In genomic region chr20:45258669-45259068, GRCh38 we compare ENCODE assay signal across 22 cellular contexts. TPM values are rescaled to one million over a fixed set of nuclear protein-coding genes. Genes with fewer than 3 reads are reported as not detected.
DNase-seq lines count a peak whose midpoint lies in the region; ATAC-seq, FAIRE-seq and TF ChIP-seq lines count a peak whose summit lies in the region.
"Had no signal": no experiment of that assay in that cellular context is flagged by ENCODE, and none has a peak within 500 bp of the region (broad histone marks: within the 10 kb centered on the region; RNA-seq: fewer than 3 reads in every experiment).

No MANE protein-coding gene starts in this region.

- no peak overlapping the region for H2BK20ac ChIP-seq in H1 (ENCODE audit: low read length)

- no peak for TF ChIP-seq CTCF in GM23338 (conservative IDR thresholded peaks at IDR 0.05; ENCODE audit: low read depth in 2 of 2)
- TF ChIP-seq CTCF in H1 (IDR thresholded peaks at IDR 0.05; ENCODE audit: control extremely low read depth in 1 of 3, insufficient read depth in 1 of 3, low read depth in 1 of 3, low read length in 3 of 3), result no peak

- H2AFZ ChIP-seq in GM23338 (peak overlapping the region; percentile 83), H1 (ENCODE audit: low read length) (peak overlapping the region; percentile 80; the same call in 1 of the 2 replicates)

- H3K9me3 Mint-ChIP-seq in GM23338, result no peaks in the 10 kb centered on the region
- H3K9me3 Mint-ChIP-seq: CD4-positive, alpha-beta memory T cell; HFFc6 had no signal

- H4K20me1 ChIP-seq in GM23338 (replicated peaks; ENCODE audit: insufficient read depth) (no peaks in the 10 kb centered on the region), H1 (replicated peaks in 1 of 2; ENCODE audit: control insufficient read depth in 1 of 2, insufficient read depth in 2 of 2, low read length in 2 of 2) (no peaks in the 10 kb centered on the region)

- no peak overlapping the region for H3K4me3 Mint-ChIP-seq in GM23338
- H3K4me3 Mint-ChIP-seq: CD4-positive, alpha-beta memory T cell; HFFc6 had no signal

- no peak overlapping the region for H3K4me3 ChIP-seq in GM23338
- no peak overlapping the region for H3K4me3 ChIP-seq in NT2/D1 (ENCODE audit: insufficient read length, low read depth)
- H3K4me3 ChIP-seq in H1 (ENCODE audit: extremely low read depth in 1 of 4, insufficient read depth in 2 of 4, low read depth in 3 of 4, low read length in 4 of 4), result no peak overlapping the region; a peak in 1 of 8 replicates
- H3K4me3 ChIP-seq: HAP-1 had no signal

- no peak overlapping the region for H2AK5ac ChIP-seq in H1 (ENCODE audit: low read depth, low read length)

- no peak for TF ChIP-seq EP300 in H1 (IDR thresholded peaks at IDR 0.05; ENCODE audit: borderline replicate concordance in 1 of 2, low read depth in 2 of 2, low read length in 2 of 2)

- TF ChIP-seq RAD21 in H1 (IDR thresholded peaks at IDR 0.05 in 1 of 2, conservative IDR thresholded peaks at IDR 0.05 in 1 of 2; ENCODE audit: low read depth in 2 of 2, low read length in 2 of 2), result no peak

- no peak overlapping the region for H3K27ac ChIP-seq in GM23338 (ENCODE audit: low read depth)
- H3K27ac ChIP-seq in H1 (ENCODE audit: low read depth, low read length), result no peak overlapping the region
- H3K27ac ChIP-seq in caudate nucleus (ENCODE audit: low read depth, low read length), result no peak overlapping the region

- FAIRE-seq in H1 (lab: Jason Lieb, UNC), result no peak
- FAIRE-seq: G401.6, GM12892 had no signal

- WGBS in H1 (ENCODE audit: extremely low coverage in 1 of 2, insufficient coverage in 1 of 2, insufficient read length in 1 of 2, insufficient replicate concordance in 2 of 2, low coverage in 1 of 2, low lambda C conversion rate in 2 of 2, missing lambda C conversion rate in 1 of 2), 2 experiments, result 78% methylated on average over 2 of the region's 2 CpGs; no CpG with 5 or more reads in 1 of the 2 experiments

- H3K27me3 ChIP-seq in GM23338 (ENCODE audit: insufficient read depth) (no peaks in the 10 kb centered on the region), NT2/D1 (ENCODE audit: insufficient read depth, insufficient read length) (no peaks in the 10 kb centered on the region), H1 (replicated peaks in 1 of 4; ENCODE audit: control insufficient read depth in 3 of 4, extremely low read depth in 1 of 4, insufficient read depth in 3 of 4, low read length in 3 of 4) (no peaks in the 10 kb centered on the region; a peak in 1 of 7 replicates)

- H3K4ac ChIP-seq in H1 (replicated peaks; ENCODE audit: insufficient read length, low read depth, low read length), result no peak overlapping the region

- no peak overlapping the region for H3K56ac ChIP-seq in H1 (replicated peaks; ENCODE audit: insufficient read length, low read depth, low read length)

- no peak overlapping the region for H2BK120ac ChIP-seq in H1 (replicated peaks; ENCODE audit: low read depth, low read length)

- peaks cover 9% of the 10 kb centered on the region for H3K4me1 Mint-ChIP-seq in GM23338

- H3K36me3 ChIP-seq in GM23338 (ENCODE audit: insufficient read depth), result no peaks in the 10 kb centered on the region
- no peaks in the 10 kb centered on the region for H3K36me3 ChIP-seq in NT2/D1 (ENCODE audit: insufficient read depth, insufficient read length, low read length)
- no peaks in the 10 kb centered on the region for H3K36me3 ChIP-seq in H1 (ENCODE audit: control insufficient read depth in 2 of 4, insufficient read depth in 4 of 4, low read length in 3 of 4)
- H3K36me3 ChIP-seq: HAP-1 had no signal

- no peak overlapping the region for H3K23ac ChIP-seq in H1 (ENCODE audit: insufficient read length)

- CTCF ChIA-PET in H1 (lab: Charles Lee; ENCODE audit: partially characterized antibody), result interaction anchor here (0.7 to 2.9 kb wide), 3 partner anchors 32 to 53 kb away, joined by 4 to 14 read pairs (median 5); no protein-coding TSS in a partner anchor

- no peaks in the 10 kb centered on the region for H3K79me1 ChIP-seq in H1 (ENCODE audit: low read depth, low read length)

- H3K4me2 ChIP-seq in GM23338 (peak overlapping the region; percentile 34), H1 (ENCODE audit: insufficient read depth in 1 of 2, low read depth in 2 of 2, low read length in 2 of 2) (peak overlapping the region; percentile 39; a peak in 2 of 4 replicates)

- no peak overlapping the region for H2BK5ac ChIP-seq in H1 (ENCODE audit: low read depth, low read length)

- H3K9ac ChIP-seq in NT2/D1 (ENCODE audit: insufficient read length, low read depth), result no peak overlapping the region
- H3K9ac ChIP-seq in H1 (replicated peaks in 1 of 4; ENCODE audit: extremely low read depth in 1 of 4, low read depth in 3 of 4, low read length in 3 of 4), result no peak overlapping the region

- H3K23me2 ChIP-seq in H1 (ENCODE audit: low read depth, low read length), result no peaks in the 10 kb centered on the region

- ATAC-seq in GM23338 (peak; percentile 70), GM21423 (IDR thresholded peaks at IDR 0.05; ENCODE audit: unreplicated experiment) (no peak)

- no peaks in the 10 kb centered on the region for H3K36me3 Mint-ChIP-seq in GM23338 (ENCODE audit: low read depth)
- H3K36me3 Mint-ChIP-seq: CD4-positive, alpha-beta memory T cell had no signal

- no peaks in the 10 kb centered on the region for H3K9me3 ChIP-seq in NT2/D1 (ENCODE audit: insufficient read depth, low read length)
- no peaks in the 10 kb centered on the region for H3K9me3 ChIP-seq in H1 (ENCODE audit: insufficient read depth in 2 of 2, low read depth in 1 of 2, low read length in 1 of 2)
- H3K9me3 ChIP-seq: HAP-1 had no signal

- H2BK15ac ChIP-seq in H1 (ENCODE audit: low read length), result no peak overlapping the region

- H3K4me1 ChIP-seq in GM23338 (ENCODE audit: insufficient read depth) (peaks cover 7% of the 10 kb centered on the region), NT2/D1 (ENCODE audit: insufficient read depth, insufficient read length) (no peaks in the 10 kb centered on the region), H1 (replicated peaks in 1 of 4; ENCODE audit: control insufficient read depth in 3 of 4, insufficient read depth in 4 of 4, low read length in 3 of 4) (peaks cover 0 to 6% (median 3%) of the 10 kb centered on the region in 4 experiments; a peak in 5 of 7 replicates)
- H3K4me1 ChIP-seq: HAP-1 had no signal

- H3K27me3 Mint-ChIP-seq in GM23338 (ENCODE audit: insufficient read depth, low read depth, poor library complexity), result no peaks in the 10 kb centered on the region

- H3K9me2 ChIP-seq in GM23338 (ENCODE audit: insufficient read depth), result peaks cover 3% of the 10 kb centered on the region; the same call in 1 of the 2 replicates

- POLR2A ChIA-PET in H1 (lab: Charles Lee; ENCODE audit: partially characterized antibody), result no interaction called here

- no peak overlapping the region for H2BK12ac ChIP-seq in H1 (ENCODE audit: low read depth, low read length)

- H4K91ac ChIP-seq in H1 (replicated peaks; ENCODE audit: insufficient read length, low read length), result no peak overlapping the region

- no peaks in the 10 kb centered on the region for H3K79me2 ChIP-seq in GM23338 (replicated peaks; ENCODE audit: insufficient read depth)
- no peaks in the 10 kb centered on the region for H3K79me2 ChIP-seq in H1 (ENCODE audit: control insufficient read depth in 1 of 2, insufficient read depth in 2 of 2, low read length in 2 of 2)

- H4K8ac ChIP-seq in H1 (ENCODE audit: extremely low read depth, insufficient read depth, low read length), result no peak overlapping the region

- H3K14ac ChIP-seq in H1 (ENCODE audit: insufficient read length), result no peak overlapping the region

- no peak overlapping the region for H3K27ac Mint-ChIP-seq in GM23338
- H3K27ac Mint-ChIP-seq: CD4-positive, alpha-beta memory T cell; HFFc6 had no signal

- TF ChIP-seq POLR2A in H1 (IDR thresholded peaks at IDR 0.05; ENCODE audit: control extremely low read depth in 1 of 2, low read depth in 2 of 2, low read length in 2 of 2), result no peak

- no peak overlapping the region for H4K5ac ChIP-seq in H1 (ENCODE audit: insufficient read length, low read depth, low read length)

- no peaks in the 10 kb centered on the region for H3F3A ChIP-seq in GM23338 (replicated peaks; ENCODE audit: low read depth)

- no peak overlapping the region for H3K18ac ChIP-seq in H1 (ENCODE audit: extremely low read depth, low read length)

- DNase-seq in GM23338 (ENCODE audit: low spot score) (no peak), NT2/D1 (ENCODE audit: low read depth, low spot score) (peak; percentile 55), H1 (ENCODE audit: low read depth in 1 of 2, low spot score in 2 of 2) (no peak), 8988T (no peak), T1000 (lab: John Stamatoyannopoulos, UW) (no peak), caudate nucleus (lab: John Stamatoyannopoulos, UW) (no peak)
- DNase-seq: C1 segment of cervical spinal cord; Calu3; CD4-positive, alpha-beta memory T cell; COR-L47; DMS53; DMS79 treated with DMSO at 0.1 percent for 48 hours; GOT3; HFFc6 had no signal

RNA-seq across cellular contexts. Expression of gene SLPI, which starts 4.3 kb away (rescaled TPM):
- not detected in 2 replicates for total RNA-seq in GM23338 (2014; rRNA removed; shearing (Covaris generic))
- polyA plus RNA-seq in GM23338 (2016; fragmentation: Nextera tagmentation; extraction: Ambion mirVana) (not detected in 2 replicates), H1 (2011; rRNA removed) (0.17 TPM in 1 of 2 replicates, not detected in the other)
- not detected in 2 replicates for total RNA-seq in H1 (2021; fragmentation: NEBNext Ultra II Directional; extraction: Animal tissue kit (Norgen Biotek cat#: 25700))
- not detected for polyA plus RNA-seq in H1 (2011; cell fraction: cytosol; rRNA removed)
- not detected for polyA plus RNA-seq in H1 (2011; cell fraction: nucleus; rRNA removed)
- polyA plus RNA-seq in H1 (2012, experiment 1 of 2), result 0.40 TPM in 1 of 4 replicates, not detected in the others
- polyA plus RNA-seq in H1 (2012, experiment 2 of 2), result not detected
- 0.14 TPM for polyA plus RNA-seq in H1 (2013, experiment 1 of 2)
- polyA plus RNA-seq in H1 (2013, experiment 2 of 2), result not detected
- polyA minus RNA-seq in H1 (2011; rRNA and poly(A)+ RNA removed), result not detected in 2 replicates
- polyA minus RNA-seq in H1 (2011; cell fraction: cytosol; rRNA and poly(A)+ RNA removed), result 19.1 TPM
- 11.1 TPM for polyA minus RNA-seq in H1 (2011; cell fraction: nucleus; rRNA and poly(A)+ RNA removed)
- total RNA-seq: A673; CD4-positive, alpha-beta memory T cell; Daoy had no signal
- polyA plus RNA-seq: CD4-positive, alpha-beta memory T cell had no signal

RNA-seq across cellular contexts. Expression of gene SEMG2, which starts 37.5 kb away (rescaled TPM):
- total RNA-seq in GM23338 (2014; rRNA removed; shearing (Covaris generic)), result not detected in 2 replicates
- polyA plus RNA-seq in GM23338 (2016; fragmentation: Nextera tagmentation; extraction: Ambion mirVana), result not detected in 2 replicates
- not detected in 2 replicates for total RNA-seq in H1 (2021; fragmentation: NEBNext Ultra II Directional; extraction: Animal tissue kit (Norgen Biotek cat#: 25700))
- polyA plus RNA-seq in H1 (2011; rRNA removed), result not detected in 2 replicates
- not detected for polyA plus RNA-seq in H1 (2011; cell fraction: cytosol; rRNA removed)
- polyA plus RNA-seq in H1 (2011; cell fraction: nucleus; rRNA removed), result not detected
- polyA plus RNA-seq in H1 (2012, experiment 1 of 2), result not detected in 4 replicates
- polyA plus RNA-seq in H1 (2012, experiment 2 of 2), result not detected
- not detected for polyA plus RNA-seq in H1 (2013, experiment 1 of 2)
- not detected for polyA plus RNA-seq in H1 (2013, experiment 2 of 2)
- polyA minus RNA-seq in H1 (2011; rRNA and poly(A)+ RNA removed), result not detected in 2 replicates
- not detected for polyA minus RNA-seq in H1 (2011; cell fraction: cytosol; rRNA and poly(A)+ RNA removed)
- polyA minus RNA-seq in H1 (2011; cell fraction: nucleus; rRNA and poly(A)+ RNA removed), result not detected
- total RNA-seq: A172; A673; Calu3; CD4-positive, alpha-beta memory T cell; Daoy; HFFc6 had no signal
- polyA plus RNA-seq: BJ; CD4-positive, alpha-beta memory T cell had no signal

RNA-seq across cellular contexts. Expression of gene RBPJL, which starts 48.0 kb away (rescaled TPM):
- 0.66 and 1.4 TPM in 2 replicates for total RNA-seq in GM23338 (2014; rRNA removed; shearing (Covaris generic))
- polyA plus RNA-seq in GM23338 (2016; fragmentation: Nextera tagmentation; extraction: Ambion mirVana), result 0.42 and 0.44 TPM in 2 replicates
- 0.67 and 0.73 TPM in 2 replicates for total RNA-seq in H1 (2021; fragmentation: NEBNext Ultra II Directional; extraction: Animal tissue kit (Norgen Biotek cat#: 25700))
- 1.3 and 1.5 TPM in 2 replicates for polyA plus RNA-seq in H1 (2011; rRNA removed)
- polyA plus RNA-seq in H1 (2011; cell fraction: cytosol; rRNA removed), result 1.0 TPM
- 1.8 TPM for polyA plus RNA-seq in H1 (2011; cell fraction: nucleus; rRNA removed)
- polyA plus RNA-seq in H1 (2012, experiment 1 of 2), result 0.22 to 0.98 TPM (median 0.68 TPM) in 4 replicates
- 0.47 TPM for polyA plus RNA-seq in H1 (2012, experiment 2 of 2)
- polyA plus RNA-seq in H1 (2013, experiment 1 of 2), result 0.79 TPM
- 0.72 TPM for polyA plus RNA-seq in H1 (2013, experiment 2 of 2)
- polyA minus RNA-seq in H1 (2011; rRNA and poly(A)+ RNA removed), result 0.15 and 0.32 TPM in 2 replicates
- not detected for polyA minus RNA-seq in H1 (2011; cell fraction: cytosol; rRNA and poly(A)+ RNA removed)
- polyA minus RNA-seq in H1 (2011; cell fraction: nucleus; rRNA and poly(A)+ RNA removed), result 0.70 TPM
- total RNA-seq: A172; A673; Calu3; CD4-positive, alpha-beta memory T cell; Daoy; HFFc6 had no signal
- polyA plus RNA-seq: BJ; CD4-positive, alpha-beta memory T cell had no signal

RNA-seq across cellular contexts. Expression of gene MATN4, which starts 49.4 kb away (rescaled TPM):
- 4.2 and 5.1 TPM in 2 replicates for total RNA-seq in GM23338 (2014; rRNA removed; shearing (Covaris generic))
- polyA plus RNA-seq in GM23338 (2016; fragmentation: Nextera tagmentation; extraction: Ambion mirVana), result 3.3 and 4.0 TPM in 2 replicates
- 4.0 and 4.4 TPM in 2 replicates for total RNA-seq in H1 (2021; fragmentation: NEBNext Ultra II Directional; extraction: Animal tissue kit (Norgen Biotek cat#: 25700))
- 2.1 and 3.6 TPM in 2 replicates for polyA plus RNA-seq in H1 (2011; rRNA removed)
- polyA plus RNA-seq in H1 (2011; cell fraction: cytosol; rRNA removed), result 2.5 TPM
- polyA plus RNA-seq in H1 (2011; cell fraction: nucleus; rRNA removed), result 5.2 TPM
- polyA plus RNA-seq in H1 (2012, experiment 1 of 2), result 0.86 to 2.7 TPM (median 2.3 TPM) in 4 replicates
- polyA plus RNA-seq in H1 (2012, experiment 2 of 2), result 1.5 TPM
- polyA plus RNA-seq in H1 (2013, experiment 1 of 2), result 2.7 TPM
- 2.1 TPM for polyA plus RNA-seq in H1 (2013, experiment 2 of 2)
- polyA minus RNA-seq in H1 (2011; rRNA and poly(A)+ RNA removed), result 0.59 and 0.63 TPM in 2 replicates
- polyA minus RNA-seq in H1 (2011; cell fraction: cytosol; rRNA and poly(A)+ RNA removed), result 2.1 TPM
- polyA minus RNA-seq in H1 (2011; cell fraction: nucleus; rRNA and poly(A)+ RNA removed), result 1.4 TPM
- total RNA-seq: A172; CD4-positive, alpha-beta memory T cell; Daoy; HFFc6 had no signal
- polyA plus RNA-seq: CD4-positive, alpha-beta memory T cell had no signal

RNA-seq across cellular contexts. Expression of gene SEMG1, which starts 51.8 kb away (rescaled TPM):
- 3.3 and 4.0 TPM in 2 replicates for total RNA-seq in GM23338 (2014; rRNA removed; shearing (Covaris generic))
- 4.4 and 5.7 TPM in 2 replicates for polyA plus RNA-seq in GM23338 (2016; fragmentation: Nextera tagmentation; extraction: Ambion mirVana)
- total RNA-seq in H1 (2021; fragmentation: NEBNext Ultra II Directional; extraction: Animal tissue kit (Norgen Biotek cat#: 25700)), result 4.5 and 5.8 TPM in 2 replicates
- 0.64 and 3.0 TPM in 2 replicates for polyA plus RNA-seq in H1 (2011; rRNA removed)
- polyA plus RNA-seq in H1 (2011; cell fraction: cytosol; rRNA removed), result 3.2 TPM
- polyA plus RNA-seq in H1 (2011; cell fraction: nucleus; rRNA removed), result 1.1 TPM
- 4.8 to 7.1 TPM (median 5.2 TPM) in 4 replicates for polyA plus RNA-seq in H1 (2012, experiment 1 of 2)
- polyA plus RNA-seq in H1 (2012, experiment 2 of 2), result 0.22 TPM
- polyA plus RNA-seq in H1 (2013, experiment 1 of 2), result 13.3 TPM
- 15.6 TPM for polyA plus RNA-seq in H1 (2013, experiment 2 of 2)
- 2.3 and 4.0 TPM in 2 replicates for polyA minus RNA-seq in H1 (2011; rRNA and poly(A)+ RNA removed)
- polyA minus RNA-seq in H1 (2011; cell fraction: cytosol; rRNA and poly(A)+ RNA removed), result 1.3 TPM
- 9.9 TPM for polyA minus RNA-seq in H1 (2011; cell fraction: nucleus; rRNA and poly(A)+ RNA removed)
- total RNA-seq: A172; CD4-positive, alpha-beta memory T cell; Daoy; HFFc6 had no signal
- polyA plus RNA-seq: BJ; CD4-positive, alpha-beta memory T cell had no signal
